In the genomic region with DNA sequence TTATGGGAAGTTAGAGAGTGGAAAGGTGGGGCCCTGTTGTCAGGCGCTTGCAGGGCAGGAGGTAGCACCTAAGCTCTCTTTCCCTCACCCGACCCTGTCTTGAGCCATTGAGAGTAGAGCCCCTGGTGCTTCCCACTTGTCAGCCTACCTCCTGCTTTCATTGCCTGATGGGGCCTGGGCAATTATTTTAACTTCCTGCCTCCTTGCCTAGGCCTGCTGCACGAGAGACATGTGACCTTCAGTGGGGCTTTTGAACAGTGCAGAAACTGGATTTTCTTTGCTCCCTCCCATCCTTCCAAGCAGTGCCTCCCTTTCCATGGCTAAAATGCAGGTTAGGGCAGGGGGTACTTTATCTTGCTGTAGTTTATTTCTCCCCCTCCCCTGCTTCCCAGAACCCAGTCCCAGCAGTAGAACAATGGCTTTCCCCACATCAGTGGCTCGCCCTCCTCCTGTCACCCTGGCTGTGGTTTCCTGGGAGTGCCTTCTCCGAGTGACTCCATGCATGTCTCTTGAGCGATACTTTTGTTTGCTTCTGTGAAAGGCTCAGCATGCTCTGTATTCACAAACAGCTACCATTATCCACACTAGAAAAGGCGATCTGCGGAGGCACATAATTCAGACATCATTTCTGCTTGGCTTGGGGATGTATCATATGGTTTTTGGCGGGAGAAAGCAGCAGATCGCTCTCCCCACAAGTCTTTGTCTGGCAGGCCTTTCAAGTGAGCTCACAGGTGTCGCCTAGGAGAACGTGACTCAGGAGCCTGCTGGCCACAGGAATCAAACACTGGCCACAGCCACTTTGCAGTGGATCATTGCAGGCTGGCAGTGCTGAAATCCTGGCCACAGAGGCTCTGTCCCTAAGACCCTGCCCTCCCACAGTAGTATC, we compare ENCODE assay signal across 1 cellular context.
TF ChIP-seq lines count a peak whose summit lies in the region.

No MANE protein-coding gene starts in this region.

TF ChIP-seq in H1, 55 proteins besides CTCF, POLR2A, EP300 and RAD21 (continued from another document):
- peak; percentile 82 for TF ChIP-seq E2F6 (IDR thresholded peaks at IDR 0.05)
- peak; percentile 26; the same call in 1 of the 2 replicates for TF ChIP-seq MAX (IDR thresholded peaks at IDR 0.05)
